ENCODE assay signal across 24 cellular contexts in the genomic region with DNA sequence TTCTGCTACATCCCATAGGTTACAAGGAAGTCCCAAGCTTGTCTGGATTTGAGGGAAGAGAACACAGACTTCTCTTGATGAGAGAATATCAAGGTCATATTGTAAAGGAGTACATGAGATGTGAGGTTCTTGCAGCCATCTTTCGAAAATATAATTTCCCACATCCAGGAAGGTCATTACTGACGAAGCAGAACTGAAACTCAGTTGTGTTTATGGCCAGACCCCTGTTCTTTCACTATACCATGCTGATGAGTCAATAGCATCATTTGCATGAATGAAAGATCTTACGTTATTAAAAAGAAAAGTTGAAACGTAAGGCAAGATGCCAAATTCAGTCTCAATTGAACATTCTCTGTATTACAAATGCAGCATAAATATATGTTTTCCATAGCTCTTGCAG. TPM values are rescaled to one million over a fixed set of nuclear protein-coding genes. Genes with fewer than 3 reads are reported as not detected.
"Had no signal": no experiment of that assay in that cellular context is flagged by ENCODE, and none has a peak within 500 bp of the region (broad histone marks: within the 10 kb centered on the region; RNA-seq: fewer than 3 reads in every experiment).

No MANE protein-coding gene starts in this region.

- H3K27me3 Mint-ChIP-seq: activated CD8-positive, alpha-beta T cell treated with anti-CD3 and anti-CD28 coated beads for 36 hours had no signal

- H3K9me3 Mint-ChIP-seq: activated B cell treated with CpG ODN at 0.5 μM for 24 hours; activated CD8-positive, alpha-beta T cell treated with anti-CD3 and anti-CD28 coated beads for 36 hours; activated naive CD4-positive, alpha-beta T cell treated with anti-CD3 and anti-CD28 coated beads, Interleukin-2, amount 50 U/mL, for 24 hours; activated naive CD8-positive, alpha-beta T cell treated with anti-CD3 and anti-CD28 coated beads, Interleukin-2, amount 50 U/mL, for 24 hours; activated T-cell treated with anti-CD3 and anti-CD28 coated beads, Interleukin-2, amount 50 U/mL, for 4 hours had no signal

- H3K9me3 ChIP-seq: neutrophil, thoracic aorta had no signal

- H3K27me3 ChIP-seq: neutrophil had no signal

- H3K27ac Mint-ChIP-seq: activated B cell treated with CpG ODN at 0.5 μM for 24 hours; activated CD8-positive, alpha-beta T cell treated with anti-CD3 and anti-CD28 coated beads for 36 hours; activated naive CD4-positive, alpha-beta T cell treated with anti-CD3 and anti-CD28 coated beads, Interleukin-2, amount 50 U/mL, for 24 hours; activated naive CD8-positive, alpha-beta T cell treated with anti-CD3 and anti-CD28 coated beads, Interleukin-2, amount 50 U/mL, for 24 hours; activated T-helper 17 cell treated with anti-CD3 and anti-CD28 coated beads, Interleukin-2, amount 50 U/mL, for 72 hours; immature natural killer cell; nephron had no signal

- H3K4me1 Mint-ChIP-seq: activated B cell treated with CpG ODN at 0.5 μM for 24 hours; activated naive CD4-positive, alpha-beta T cell treated with anti-CD3 and anti-CD28 coated beads, Interleukin-2, amount 50 U/mL, for 24 hours; activated naive CD8-positive, alpha-beta T cell treated with anti-CD3 and anti-CD28 coated beads, Interleukin-2, amount 50 U/mL, for 24 hours; activated T-helper 17 cell treated with anti-CD3 and anti-CD28 coated beads, Interleukin-2, amount 50 U/mL, for 72 hours; immature natural killer cell; nephron had no signal

- H3K4me3 Mint-ChIP-seq: activated B cell treated with CpG ODN at 0.5 μM for 24 hours; activated CD8-positive, alpha-beta T cell treated with anti-CD3 and anti-CD28 coated beads for 36 hours; activated naive CD4-positive, alpha-beta T cell treated with anti-CD3 and anti-CD28 coated beads, Interleukin-2, amount 50 U/mL, for 24 hours; activated naive CD8-positive, alpha-beta T cell treated with anti-CD3 and anti-CD28 coated beads, Interleukin-2, amount 50 U/mL, for 24 hours; activated T-cell treated with anti-CD3 and anti-CD28 coated beads, Interleukin-2, amount 50 U/mL, for 4 hours; activated T-helper 17 cell treated with anti-CD3 and anti-CD28 coated beads, Interleukin-2, amount 50 U/mL, for 72 hours; immature natural killer cell; nephron had no signal

- H3K4me3 ChIP-seq: skin epidermis, thoracic aorta had no signal

- ATAC-seq: activated CD8-positive, alpha-beta T cell treated with anti-CD3 and anti-CD28 coated beads for 36 hours; activated naive CD8-positive, alpha-beta T cell treated with anti-CD3 and anti-CD28 coated beads, Interleukin-2, amount 50 U/mL, for 24 hours; activated T-cell treated with anti-CD3 and anti-CD28 coated beads, Interleukin-2, amount 50 U/mL, for 4 hours; activated T-helper 17 cell treated with anti-CD3 and anti-CD28 coated beads, Interleukin-2, amount 50 U/mL, for 72 hours; left colon; sciatic nerve; stimulated activated naive CD8-positive, alpha-beta T cell treated with anti-CD3 and anti-CD28 coated beads, Interleukin-15, Interleukin-2, amounts not matched to agents 100 U/mL and 50 U/mL, for 24 hours had no signal

- DNase-seq: activated B cell treated with CpG ODN at 0.5 μM for 24 hours; activated CD4-positive, alpha-beta T cell treated with anti-CD3 and anti-CD28 coated beads, Interleukin-2, amount 50 U/mL, for 1 hour; activated CD8-positive, alpha-beta T cell treated with anti-CD3 and anti-CD28 coated beads for 36 hours; activated gamma-delta T cell treated with Interleukin-2 at 50 U/mL for 16 hours; activated naive CD8-positive, alpha-beta T cell treated with anti-CD3 and anti-CD28 coated beads, Interleukin-2, amount 50 U/mL, for 24 hours; activated T-cell treated with anti-CD3 and anti-CD28 coated beads, Interleukin-2, amount 50 U/mL, for 4 hours; amygdala; central memory CD4-positive, alpha-beta T cell; hypothalamus; immature natural killer cell; kidney; left colon; mammary epithelial cell; stimulated activated CD4-positive, alpha-beta T cell treated with anti-CD3 and anti-CD28 coated beads, Interleukin-12 subunit alpha, Interleukin-12 subunit beta, amount 100 ng/mL, for 4 hours; stimulated activated CD4-positive, alpha-beta T cell treated with anti-CD3 and anti-CD28 coated beads, Interleukin-4, amount 100 ng/mL, for 1 hour; stimulated activated naive CD8-positive, alpha-beta T cell treated with anti-CD3 and anti-CD28 coated beads, Interleukin-15, Interleukin-2, amounts not matched to agents 100 U/mL and 50 U/mL, for 24 hours; trophoblast cell had no signal

- H3K36me3 Mint-ChIP-seq: activated naive CD4-positive, alpha-beta T cell treated with anti-CD3 and anti-CD28 coated beads, Interleukin-2, amount 50 U/mL, for 24 hours; immature natural killer cell had no signal

- H3K36me3 ChIP-seq: neutrophil, thoracic aorta had no signal

- H3K27ac ChIP-seq: neutrophil, skin epidermis, thoracic aorta had no signal

RNA-seq across cellular contexts. Expression of gene CCDC149, which starts 14.2 kb away (rescaled TPM):
- total RNA-seq: activated B cell treated with CpG ODN at 0.5 μM for 24 hours; activated CD8-positive, alpha-beta T cell treated with anti-CD3 and anti-CD28 coated beads for 36 hours; activated T-cell treated with anti-CD3 and anti-CD28 coated beads, Interleukin-2, amount 50 U/mL, for 4 hours; activated T-helper 17 cell treated with anti-CD3 and anti-CD28 coated beads, Interleukin-2, amount 50 U/mL, for 72 hours had no signal
